8 cellular contexts compared by ENCODE assay signal in genomic region chr10:96043157-96043894, GRCh38. TPM values are rescaled to one million over a fixed set of nuclear protein-coding genes. Genes with fewer than 3 reads are reported as not detected.
DNase-seq lines count a peak whose midpoint lies in the region; ATAC-seq and TF ChIP-seq lines count a peak whose summit lies in the region.

A gene with protein sequence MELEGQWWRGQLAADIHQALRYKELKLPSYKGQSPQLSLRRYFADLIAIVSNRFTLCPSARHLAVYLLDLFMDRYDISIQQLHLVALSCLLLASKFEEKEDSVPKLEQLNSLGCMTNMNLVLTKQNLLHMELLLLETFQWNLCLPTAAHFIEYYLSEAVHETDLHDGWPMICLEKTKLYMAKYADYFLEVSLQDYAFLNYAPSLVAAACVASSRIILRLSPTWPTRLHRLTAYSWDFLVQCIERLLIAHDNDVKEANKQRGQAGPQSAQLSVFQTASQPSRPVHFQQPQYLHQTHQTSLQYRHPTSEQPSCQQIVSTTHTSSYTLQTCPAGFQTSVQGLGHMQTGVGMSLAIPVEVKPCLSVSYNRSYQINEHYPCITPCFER (plus strand): TSS chr10:96043583. CDS start chr10:96044394, 811 bp downstream.

- H3K79me2 ChIP-seq in neural progenitor cell (ENCODE audit: low read depth), result peaks cover 49% of the 10 kb centered on the region

- H3K36me3 Mint-ChIP-seq in neural progenitor cell, result peaks cover 17% of the 10 kb centered on the region

- peaks cover 40% of the 10 kb centered on the region for H4K20me1 ChIP-seq in neural progenitor cell (ENCODE audit: low read depth)

- H3K27me3 ChIP-seq in neural progenitor cell (peaks cover 11% of the 10 kb centered on the region), stomach (no peaks in the 10 kb centered on the region)

- peaks cover 28% of the 10 kb centered on the region for H3K36me3 ChIP-seq in KOPT-K1 (ENCODE audit: insufficient read depth, low read length)
- H3K36me3 ChIP-seq in neural progenitor cell, result no peaks in the 10 kb centered on the region
- H3K36me3 ChIP-seq in stomach, result peaks cover 0 to 10% (median 2%) of the 10 kb centered on the region in 4 donors

- H3K4me3 ChIP-seq in neural progenitor cell, result peak within 1 kb of the TSS; percentile 89
- peak within 1 kb of the TSS; percentile 78 to 82 (median 80) for H3K4me3 ChIP-seq in stomach

- H3K9me3 ChIP-seq in KOPT-K1 (ENCODE audit: insufficient read depth, low read length, poor library complexity, severe bottlenecking), result no peaks in the 10 kb centered on the region
- H3K9me3 ChIP-seq in neural progenitor cell (ENCODE audit: low read depth), result no peaks in the 10 kb centered on the region
- H3K9me3 ChIP-seq in stomach, result no peaks in the 10 kb centered on the region

- TF ChIP-seq CTCF in neural progenitor cell (IDR thresholded peaks at IDR 0.05) (no peak), stomach (IDR thresholded peaks at IDR 0.05) (no peak)

- 0 to 3% (median 1%) methylated on average over 35 to 87 of the region's 87 CpGs for WGBS in stomach, 5 donors

- TF ChIP-seq POLR2A in stomach (IDR thresholded peaks at IDR 0.05), result peak in 1 of 4 donors; percentile 25

- TF ChIP-seq EP300 in stomach (IDR thresholded peaks at IDR 0.05), result no peak

- H3K4me2 ChIP-seq in neural progenitor cell, result peak within 1 kb of the TSS; percentile 87

- H3K9ac ChIP-seq in neural progenitor cell, result peak within 1 kb of the TSS; percentile 90

- H3K27ac Mint-ChIP-seq in neural progenitor cell, result peak within 1 kb of the TSS; percentile 88

- H3K4me1 ChIP-seq in neural progenitor cell, result peaks cover 27% of the 10 kb centered on the region
- peaks cover 9 to 35% (median 22%) of the 10 kb centered on the region in 4 donors for H3K4me1 ChIP-seq in stomach

- H3F3A ChIP-seq in neural progenitor cell (ENCODE audit: low read depth), result peaks cover 22% of the 10 kb centered on the region

- peaks cover 30% of the 10 kb centered on the region for H3K4me1 Mint-ChIP-seq in neural progenitor cell

- peak; percentile 89 for DNase-seq in EL
- peak; percentile 79 to 91 for DNase-seq in SHP77 (lab: John Stamatoyannopoulos, UW)
- DNase-seq in activated gamma-delta T cell (lab: John Stamatoyannopoulos, UW), result peak; percentile 76
- peak; percentile 71 for DNase-seq in foreskin melanocyte
- DNase-seq in neural progenitor cell (ENCODE audit: low spot score), result peak; percentile 99
- DNase-seq in stomach, result peak; percentile 91

- peaks cover 3% of the 10 kb centered on the region for H3K27me3 Mint-ChIP-seq in neural progenitor cell (ENCODE audit: insufficient read depth, low read depth)

- H3K27ac ChIP-seq in KOPT-K1 (ENCODE audit: low read depth, low read length, poor library complexity, severe bottlenecking), result peak within 1 kb of the TSS; percentile 76
- peak within 1 kb of the TSS; percentile 68 for H3K27ac ChIP-seq in neural progenitor cell
- H3K27ac ChIP-seq in stomach, result peak within 1 kb of the TSS; percentile 85 to 94 (median 92)

- intact Hi-C loops in stomach (cut with DNase I; ENCODE audit: low total_unique reads), result no loop called here

- H2AFZ ChIP-seq in neural progenitor cell (replicated peaks), result peak within 1 kb of the TSS; percentile 63

- ATAC-seq in GM21825 (IDR thresholded peaks at IDR 0.05; ENCODE audit: unreplicated experiment), result peak; percentile 85

- H3K4me3 Mint-ChIP-seq in neural progenitor cell, result peak within 1 kb of the TSS; percentile 95

- H3K9me3 Mint-ChIP-seq in neural progenitor cell, result no peaks in the 10 kb centered on the region

RNA-seq across cellular contexts. Expression of the gene that starts here (rescaled TPM):
- total RNA-seq in neural progenitor cell (ENCODE audit: low replicate concordance), result 33.7 and 43.4 TPM in 2 replicates
- 1 to 10 TPM in 2 of 5 donors, under 1 TPM in 2, not detected in 1; 0.58 to 7.7 (median 1.4) TPM for total RNA-seq in stomach
- 1 to 10 TPM; 1.7 to 2.6 (median 2.1) TPM for polyA plus RNA-seq in stomach

Comparison
In these comparisons a context has a peak if more than half of its experiments do, and no peak if none do; other contexts are left out.
1. Peak in every context shown above with its lines: DNase-seq, ATAC-seq, H3K4me3 ChIP-seq and H3K27ac ChIP-seq.